8 cellular contexts compared by ENCODE assay signal in genomic region chr17:48153711-48154642, GRCh38. TPM values are rescaled to one million over a fixed set of nuclear protein-coding genes. Genes with fewer than 3 reads are reported as not detected.
DNase-seq lines count a peak whose midpoint lies in the region; ATAC-seq and TF ChIP-seq lines count a peak whose summit lies in the region.

No MANE protein-coding gene starts in this region.

- H3K27ac ChIP-seq in Panc1 (ENCODE audit: low read length) = no peak overlapping the region

- POLR2A ChIA-PET in Panc1 (lab: Charles Lee) = no interaction called here

- CTCF ChIA-PET in Panc1 (lab: Charles Lee) = no interaction called here

- peaks cover 2% of the 10 kb centered on the region; the same call in 1 of the 2 replicates for H3K4me1 ChIP-seq in Panc1 (ENCODE audit: control insufficient read depth, insufficient read depth, low read length)

- TF ChIP-seq EP300 in Ishikawa (IDR thresholded peaks at IDR 0.05; ENCODE audit: borderline replicate concordance) = no peak

- no TSS peak for BruUV-seq in Panc1 (replicated peaks; lab: Mats Ljungman, UMichigan)

- peak; percentile 74 for TF ChIP-seq RAD21 in Ishikawa (IDR thresholded peaks at IDR 0.05; ENCODE audit: low read depth)

- TF ChIP-seq CTCF in Panc1 (IDR thresholded peaks at IDR 0.05) = peak; percentile 84

- peaks cover 23% of the 10 kb centered on the region for H3K27me3 ChIP-seq in Panc1 (ENCODE audit: control insufficient read depth, insufficient read depth, low read length)

- ATAC-seq in Panc1 (peak; percentile 88), sciatic nerve (no peak), GM18861 (IDR thresholded peaks at IDR 0.05; ENCODE audit: unreplicated experiment) (no peak)

- in situ Hi-C loops in Panc1 (cut with HindIII; ENCODE audit: low pct_unique_long_range_greater_than_20kb, low sequenced_read_pairs) = no loop called here

- no peaks in the 10 kb centered on the region for H3K36me3 ChIP-seq in Panc1 (ENCODE audit: control insufficient read depth, insufficient read depth, low read length)

- no peak overlapping the region for H3K4me3 ChIP-seq in Panc1 (ENCODE audit: low read depth in 2 of 2, low read length in 2 of 2)

- H3K9me3 ChIP-seq in Panc1 (ENCODE audit: control insufficient read depth, insufficient read depth, low read depth, low read length) = no peaks in the 10 kb centered on the region

- intact Hi-C loops in Panc1 (cut with micrococcal nuclease; ENCODE audit: unreplicated experiment) (no loop called here), sciatic nerve (cut with DNase I) (no loop called here)

- DNase-seq in DMS153 treated with DMSO at 0.1 percent for 48 hours (lab: John Stamatoyannopoulos, UW; ENCODE audit: unreplicated experiment) (peak; percentile 66), Panc1 (ENCODE audit: low read depth, low spot score) (peak; percentile 12), fibroblast of gingiva (ENCODE audit: low read depth) (peak; percentile 40), stromal cell of bone marrow (ENCODE audit: low read depth) (peak; percentile 25), GOT3 (lab: John Stamatoyannopoulos, UW) (no peak), sciatic nerve (ENCODE audit: low spot score) (no peak)

TF ChIP-seq in Ishikawa, 13 proteins besides CTCF, POLR2A, EP300 and RAD21:
- TF ChIP-seq TCF12 (IDR thresholded peaks at IDR 0.05; ENCODE audit: low read depth) = no peak
- peak; percentile 12; the same call in 1 of the 2 replicates for TF ChIP-seq USF1 (IDR thresholded peaks at IDR 0.05)

RNA-seq across cellular contexts. Expression of gene SNX11, which starts 46.4 kb away (rescaled TPM):
- total RNA-seq in Panc1 (2021; ENCODE audit: unreplicated experiment) (28.1 TPM), sciatic nerve (18.5 TPM)
- 20.8 TPM for polyA plus RNA-seq in Panc1 (2012; ENCODE audit: insufficient read length)

RNA-seq across cellular contexts. Expression of gene CBX1, which starts 52.7 kb away (rescaled TPM):
- total RNA-seq in Panc1 (2021; ENCODE audit: unreplicated experiment) (157 TPM), sciatic nerve (53.0 TPM)
- 105 TPM for polyA plus RNA-seq in Panc1 (2012; ENCODE audit: insufficient read length)

Comparison
In these comparisons a context has a peak if more than half of its experiments do, and no peak if none do; other contexts are left out.
1. DNase-seq: peak in DMS153 treated with DMSO at 0.1 percent for 48 hours (single experiment), Panc1 (single experiment), fibroblast of gingiva (single experiment) and stromal cell of bone marrow (single experiment); none in GOT3 (single experiment) and sciatic nerve (single experiment).